Comparison of ENCODE assay signal across 1 cellular context in genomic region chr1:35882586-35882944, GRCh38.
TF ChIP-seq lines count a peak whose summit lies in the region.

No MANE protein-coding gene starts in this region.

TF ChIP-seq in endothelial cell of umbilical vein, 7 proteins besides CTCF, POLR2A, EP300 and RAD21 (continued from another document):
- TF ChIP-seq MAX (IDR thresholded peaks at IDR 0.05; ENCODE audit: insufficient read depth, insufficient read length) = no peak
- no peak for TF ChIP-seq GATA2 (IDR thresholded peaks at IDR 0.05; ENCODE audit: insufficient read depth, insufficient read length, low read depth, low read length)
TF ChIP-seq in endothelial cell of umbilical vein: peak in this region for 0.
